In genomic region chr12:15893260-15893659, GRCh38 we compare ENCODE assay signal across 32 cellular contexts.
"Had no signal": no experiment of that assay in that cellular context is flagged by ENCODE, and none has a peak within 500 bp of the region (broad histone marks: within the 10 kb centered on the region; RNA-seq: fewer than 3 reads in every experiment).

No MANE protein-coding gene starts in this region.

- H3K9ac ChIP-seq: KMS-11 had no signal

- H3K4me2 ChIP-seq: KMS-11 had no signal

- H3K9me3 ChIP-seq: ascending aorta, body of pancreas, MG63, Peyer's patch, SJSA1 had no signal

- H3K27me3 ChIP-seq: ascending aorta, body of pancreas, MG63, Peyer's patch, SJSA1 had no signal

- ATAC-seq: activated CD8-positive, alpha-beta memory T cell treated with anti-CD3 and anti-CD28 coated beads, Interleukin-2, amount 10 ng/mL, durations not matched to agents 7 days and 5 days; activated naive CD4-positive, alpha-beta T cell treated with anti-CD3 and anti-CD28 coated beads, Interleukin-2, amount 50 U/mL, for 72 hours; activated naive CD8-positive, alpha-beta T cell treated with anti-CD3 and anti-CD28 coated beads, Interleukin-2, amount 50 U/mL, for 24 hours; body of pancreas; SK-N-SH treated with all-trans-retinoic acid at 6 μM for 48 hours had no signal

- H3K27ac Mint-ChIP-seq: activated B cell treated with CpG ODN at 0.5 μM for 24 hours; activated CD4-positive, alpha-beta T cell treated with anti-CD3 and anti-CD28 coated beads, Interleukin-2, amount 10 ng/mL, durations not matched to agents 24 days and 14 days; activated CD8-positive, alpha-beta memory T cell treated with anti-CD3 and anti-CD28 coated beads, Interleukin-2, amount 10 ng/mL, durations not matched to agents 7 days and 5 days; activated naive CD4-positive, alpha-beta T cell treated with anti-CD3 and anti-CD28 coated beads, Interleukin-2, amount 50 U/mL, for 72 hours; activated naive CD8-positive, alpha-beta T cell treated with anti-CD3 and anti-CD28 coated beads, Interleukin-2, amount 50 U/mL, for 24 hours; activated T-cell treated with anti-CD3 and anti-CD28 coated beads, Interleukin-2, amount 50 U/mL, for 24 hours had no signal

- H3K9me3 Mint-ChIP-seq: activated B cell treated with CpG ODN at 0.5 μM for 24 hours; activated CD4-positive, alpha-beta T cell treated with anti-CD3 and anti-CD28 coated beads, Interleukin-2, amount 10 ng/mL, durations not matched to agents 24 days and 14 days; activated naive CD4-positive, alpha-beta T cell treated with anti-CD3 and anti-CD28 coated beads, Interleukin-2, amount 50 U/mL, for 72 hours; activated naive CD8-positive, alpha-beta T cell treated with anti-CD3 and anti-CD28 coated beads, Interleukin-2, amount 50 U/mL, for 24 hours; activated T-cell treated with anti-CD3 and anti-CD28 coated beads, Interleukin-2, amount 50 U/mL, for 24 hours had no signal

- H3K27me3 Mint-ChIP-seq: activated B cell treated with CpG ODN at 0.5 μM for 24 hours; activated CD4-positive, alpha-beta T cell treated with anti-CD3 and anti-CD28 coated beads, Interleukin-2, amount 10 ng/mL, durations not matched to agents 24 days and 14 days; activated CD8-positive, alpha-beta memory T cell treated with anti-CD3 and anti-CD28 coated beads, Interleukin-2, amount 10 ng/mL, durations not matched to agents 7 days and 5 days; activated naive CD8-positive, alpha-beta T cell treated with anti-CD3 and anti-CD28 coated beads, Interleukin-2, amount 50 U/mL, for 24 hours; activated T-cell treated with anti-CD3 and anti-CD28 coated beads, Interleukin-2, amount 50 U/mL, for 24 hours had no signal

- H3K4me1 ChIP-seq: ascending aorta, SJSA1 had no signal

- H3K4me3 Mint-ChIP-seq: activated B cell treated with CpG ODN at 0.5 μM for 24 hours; activated CD4-positive, alpha-beta T cell treated with anti-CD3 and anti-CD28 coated beads, Interleukin-2, amount 10 ng/mL, durations not matched to agents 24 days and 14 days; activated CD8-positive, alpha-beta memory T cell treated with anti-CD3 and anti-CD28 coated beads, Interleukin-2, amount 10 ng/mL, durations not matched to agents 7 days and 5 days; activated naive CD8-positive, alpha-beta T cell treated with anti-CD3 and anti-CD28 coated beads, Interleukin-2, amount 50 U/mL, for 24 hours; activated T-cell treated with anti-CD3 and anti-CD28 coated beads, Interleukin-2, amount 50 U/mL, for 24 hours had no signal

- H3K27ac ChIP-seq: ascending aorta, body of pancreas, KMS-11, Peyer's patch, SJSA1 had no signal

- DNase-seq: activated B cell treated with CpG ODN at 0.5 μM for 24 hours; activated CD4-positive, alpha-beta T cell treated with anti-CD3 and anti-CD28 coated beads for 1 hour; activated CD4-positive, alpha-beta T cell treated with anti-CD3 and anti-CD28 coated beads, Interleukin-2, amount 10 ng/mL, durations not matched to agents 24 days and 14 days; activated CD4-positive, alpha-beta T cell treated with anti-CD3 and anti-CD28 coated beads, Interleukin-2, amount 50 U/mL, for 48 hours; activated CD8-positive, alpha-beta memory T cell treated with anti-CD3 and anti-CD28 coated beads, Interleukin-2, amount 10 ng/mL, durations not matched to agents 7 days and 5 days; activated effector memory CD4-positive, alpha-beta T cell treated with anti-CD3 and anti-CD28 coated beads, Interleukin-2, amount 50 U/mL, for 16 hours; activated naive CD4-positive, alpha-beta T cell treated with Interleukin-2 at 50 U/mL for 16 hours; activated naive CD8-positive, alpha-beta T cell treated with anti-CD3 and anti-CD28 coated beads, Interleukin-2, amount 50 U/mL, for 24 hours; activated T-cell treated with anti-CD3 and anti-CD28 coated beads, Interleukin-2, amount 50 U/mL, for 24 hours; amniotic stem cell; body of pancreas; central memory CD4-positive, alpha-beta T cell; MG63; MV-4-11; NCI-H1092 treated with DMSO at 0.1 percent for 48 hours; NCI-H1417 treated with DMSO at 0.1 percent for 48 hours; NCI-H1694; NCI-H2029; NCI-H2107; NCI-H2171 treated with DMSO at 0.1 percent for 48 hours; NCI-H226; NCI-H526 treated with DMSO at 0.1 percent for 48 hours; NCI-H82; NK-92 treated with Interleukin-12 subunit alpha and Interleukin-12 subunit beta, amount 100 ng/mL, for 24 hours; Peyer's patch; SHP77; SW 1271 had no signal

- H3K4me3 ChIP-seq: ascending aorta, body of pancreas, MG63, Peyer's patch, SJSA1 had no signal
